In the genomic region with DNA sequence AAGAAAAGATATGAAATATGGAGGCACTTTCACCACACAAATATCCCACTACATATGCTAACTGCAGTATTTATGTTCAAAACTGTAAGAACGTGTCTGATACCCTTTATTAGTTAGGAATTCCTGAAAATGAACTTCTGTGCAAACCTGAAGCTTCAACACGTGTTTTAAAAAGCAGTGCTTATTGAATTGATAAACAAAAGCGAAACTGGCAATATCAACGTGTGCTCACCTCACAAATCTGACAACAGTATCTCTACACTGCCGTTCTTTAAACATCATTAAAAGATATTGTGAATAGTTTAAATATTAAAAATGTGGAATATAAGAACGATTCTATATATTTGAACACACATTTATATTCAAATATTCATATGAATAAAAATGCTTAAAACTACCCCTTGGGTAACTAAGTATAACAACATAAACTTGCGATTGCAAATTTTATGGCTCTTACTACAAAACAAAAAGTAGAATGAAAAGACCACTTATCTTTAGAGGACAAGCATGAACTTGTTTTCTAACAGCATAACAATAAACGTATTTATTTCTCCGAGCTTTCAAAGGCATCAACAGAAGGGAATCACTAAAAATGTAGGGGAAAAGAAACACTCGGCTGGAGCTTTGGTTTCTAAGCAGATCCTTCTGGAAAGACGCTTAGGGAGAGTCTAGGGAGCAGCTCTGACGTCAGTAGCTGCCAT, we compare ENCODE assay signal across 8 cellular contexts. TPM values are rescaled to one million over a fixed set of nuclear protein-coding genes. Genes with fewer than 3 reads are reported as not detected.
DNase-seq lines count a peak whose midpoint lies in the region; ATAC-seq and TF ChIP-seq lines count a peak whose summit lies in the region.

A gene (minus strand): TSS at position 670 of the 701 bp plus-strand sequence. CDS start 17,738 bp downstream, outside the sequence.

- H3K27me3 ChIP-seq in heart right ventricle (no peaks in the 10 kb centered on the region), mononuclear cell (ENCODE audit: insufficient read depth, low read length) (no peaks in the 10 kb centered on the region)

- peak within 1 kb of the TSS; percentile 58 to 83 (median 73) for H3K4me3 ChIP-seq in heart right ventricle
- H3K4me3 ChIP-seq in mononuclear cell (ENCODE audit: low read length) = peak within 1 kb of the TSS; percentile 75

- intact Hi-C loops in heart right ventricle (cut with DNase I) (loop anchor here in 8 of 10 donors (5.0 to 10.0 kb wide), 7 partner anchors 77 to 209 kb away; a partner anchor contains a TSS), cardiac septum (cut with DNase I) (loop anchor here (5.0 to 10.0 kb wide), 3 partner anchors 169 to 741 kb away; a partner anchor contains a TSS)

- 17 to 22% methylated on average over 12 of the region's 12 CpGs for WGBS in heart right ventricle, 2 donors

- H3K36me3 ChIP-seq in heart right ventricle = peaks cover 0 to 27% (median 6%) of the 10 kb centered on the region in 9 donors

- ATAC-seq in heart right ventricle (no peak), HG03520 (IDR thresholded peaks at IDR 0.05; ENCODE audit: unreplicated experiment) (no peak), GM21515 (IDR thresholded peaks at IDR 0.05; ENCODE audit: unreplicated experiment) (no peak)

- no peak for TF ChIP-seq CTCF in heart right ventricle (IDR thresholded peaks at IDR 0.05)

- H3K9me3 ChIP-seq in heart right ventricle (no peaks in the 10 kb centered on the region), mononuclear cell (ENCODE audit: low read depth, low read length) (no peaks in the 10 kb centered on the region)

- H3K27ac ChIP-seq in heart right ventricle = peak within 1 kb of the TSS; percentile 98 to 100 (median 99)

- no peak for DNase-seq in heart right ventricle
- no peak for DNase-seq in cardiac septum (ENCODE audit: low spot score)
- peak; percentile 44 for DNase-seq in RKO (ENCODE audit: low spot score)
- DNase-seq in dermis blood vessel endothelial cell = peak; percentile 47
- no peak for DNase-seq in SKM-1 treated with dmso at 0.1 percent for 144 hours (lab: John Stamatoyannopoulos, UW; ENCODE audit: unreplicated experiment)

- peaks cover 7 to 47% (median 40%) of the 10 kb centered on the region in 9 donors for H3K4me1 ChIP-seq in heart right ventricle
- peaks cover 14% of the 10 kb centered on the region for H3K4me1 ChIP-seq in mononuclear cell (ENCODE audit: insufficient read depth, low read length)

RNA-seq across cellular contexts. Expression of the gene that starts here (rescaled TPM):
- total RNA-seq in heart right ventricle = 1 to 10 TPM; 1.5 to 6.1 (median 2.3) TPM
- 1 to 10 TPM; 1.0 to 2.4 TPM for polyA plus RNA-seq in heart right ventricle
- total RNA-seq in cardiac septum = 1.5 TPM
- 0.34 and 0.93 TPM in 2 replicates for total RNA-seq in dermis blood vessel endothelial cell
- 4.5 TPM for total RNA-seq in mononuclear cell

Comparison
In these comparisons a context has a peak if more than half of its experiments do, and no peak if none do; other contexts are left out.
1. Peak in DNase-seq in dermis blood vessel endothelial cell; RNA of the gene not detected or under 1 TPM.